Comparison of ENCODE assay signal across 25 cellular contexts in genomic region chr20:35106827-35107380, GRCh38.
"Had no signal": no experiment of that assay in that cellular context is flagged by ENCODE, and none has a peak within 500 bp of the region (broad histone marks: within the 10 kb centered on the region; RNA-seq: fewer than 3 reads in every experiment).

No MANE protein-coding gene starts in this region.

- H3K9me3 ChIP-seq: gastrocnemius medialis, lower lobe of right lung, ovary, psoas muscle, spleen, testis, tibial artery, upper lobe of left lung had no signal

- H3K36me3 ChIP-seq: gastrocnemius medialis, lower lobe of right lung, ovary had no signal

- ATAC-seq: esophagus mucosa; gastrocnemius medialis; left ventricle myocardium superior; lower lobe of right lung; naive thymus-derived CD8-positive, alpha-beta T cell; psoas muscle; right cardiac atrium; stimulated activated memory B cell treated with anti-CD40 and anti-IgM and Interleukin-4, amounts not matched to agents 10 μg/mL and 1 μg/mL and 100 μg/mL, for 72 hours; stimulated activated naive CD8-positive, alpha-beta T cell treated with anti-CD3 and anti-CD28 coated beads, Interleukin-15, Interleukin-2, amounts not matched to agents 100 U/mL and 50 U/mL, for 24 hours had no signal

- H3K4me3 ChIP-seq: dorsolateral prefrontal cortex, gastrocnemius medialis, lower lobe of right lung, ovary, psoas muscle, skin epidermis, spleen, testis, tibial artery, upper lobe of left lung had no signal

- H3K27me3 ChIP-seq: dorsolateral prefrontal cortex, gastrocnemius medialis, ovary, spleen, testis, tibial artery, upper lobe of left lung had no signal

- H3K4me1 ChIP-seq: gastrocnemius medialis, lower lobe of right lung, psoas muscle, spleen, testis, tibial artery, upper lobe of left lung had no signal

- DNase-seq: dorsolateral prefrontal cortex; effector CD4-positive, alpha-beta T cell; gastrocnemius medialis; left ventricle myocardium superior; lower lobe of right lung; naive thymus-derived CD8-positive, alpha-beta T cell; nephron progenitor cell; nucleus accumbens; ovary; posterior cingulate gyrus; psoas muscle; right cardiac atrium; spleen; stimulated activated CD4-positive, alpha-beta T cell treated with anti-CD3 and anti-CD28 coated beads, Interleukin-4, amount 100 ng/mL, for 4 hours; stimulated activated naive CD8-positive, alpha-beta T cell treated with anti-CD3 and anti-CD28 coated beads, Interleukin-15, Interleukin-2, amounts not matched to agents 100 U/mL and 50 U/mL, for 24 hours; substantia nigra; testis; tibial artery; upper lobe of left lung had no signal

- H3K27ac ChIP-seq: dorsolateral prefrontal cortex, epithelial cell of prostate, gastrocnemius medialis, lower lobe of right lung, ovary, psoas muscle, skin epidermis, spleen, testis, tibial artery, upper lobe of left lung had no signal

- FAIRE-seq: keratinocyte, urothelium cell line had no signal
